ENCODE assay signal across 9 cellular contexts in the genomic region with DNA sequence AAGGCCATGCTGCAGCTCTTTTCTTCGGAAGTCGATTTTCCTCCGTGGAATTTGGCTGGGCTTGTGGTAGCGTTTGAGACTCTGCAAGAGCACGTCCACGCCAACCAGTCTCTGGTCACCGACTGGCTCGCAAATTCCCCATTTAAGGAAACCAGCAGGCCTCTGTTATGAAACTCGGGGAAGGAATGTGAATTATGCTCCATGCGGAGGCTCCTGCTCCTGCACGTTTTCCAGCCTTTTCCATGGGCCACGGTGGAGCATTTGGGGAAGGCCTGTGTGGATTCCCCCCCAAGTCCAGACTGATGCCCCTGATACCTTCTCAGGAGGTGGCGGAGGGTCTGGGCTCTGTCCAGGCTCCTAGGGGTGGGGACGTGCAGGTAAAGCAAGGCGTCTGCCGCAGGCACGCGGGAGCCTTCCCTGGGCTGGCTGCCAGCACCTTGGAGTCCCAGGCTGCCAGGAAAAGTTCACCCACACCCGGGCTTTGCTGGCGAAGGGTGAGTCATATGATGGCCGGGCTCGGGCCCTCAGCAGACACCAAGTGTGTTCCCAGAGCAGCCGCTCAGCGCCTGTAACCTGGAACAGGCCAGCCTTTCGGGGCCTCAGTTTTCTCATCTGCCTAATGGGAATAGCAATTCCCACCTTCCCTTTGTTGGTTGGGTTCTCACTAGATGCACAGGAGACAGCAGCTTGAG. TPM values are rescaled to one million over a fixed set of nuclear protein-coding genes. Genes with fewer than 3 reads are reported as not detected.
DNase-seq lines count a peak whose midpoint lies in the region; ATAC-seq and TF ChIP-seq lines count a peak whose summit lies in the region.
"Had no signal": no experiment of that assay in that cellular context is flagged by ENCODE, and none has a peak within 500 bp of the region (broad histone marks: within the 10 kb centered on the region; RNA-seq: fewer than 3 reads in every experiment).

No MANE protein-coding gene starts in this region.

- H2AFZ ChIP-seq in OCI-LY7 (ENCODE audit: low read length) = no peak overlapping the region
- H2AFZ ChIP-seq: neural progenitor cell had no signal

- H3K4me1 ChIP-seq in SJSA1 (replicated peaks) = peaks cover 29% of the 10 kb centered on the region
- H3K4me1 ChIP-seq in gastroesophageal sphincter = peaks cover 7 to 91% (median 47%) of the 10 kb centered on the region in 3 donors
- H3K4me1 ChIP-seq in prostate gland (replicated peaks) = peaks cover 9% of the 10 kb centered on the region
- no peaks in the 10 kb centered on the region for H3K4me1 ChIP-seq in OCI-LY7 (ENCODE audit: insufficient read depth, low read length, poor library complexity, severe bottlenecking)

- TF ChIP-seq EP300 in gastroesophageal sphincter (IDR thresholded peaks at IDR 0.05) = no peak

- no peaks in the 10 kb centered on the region for H3K27me3 Mint-ChIP-seq in stimulated activated naive B cell treated with anti-CD40 and anti-IgM and Interleukin-4, amounts not matched to agents 10 μg/mL and 1 μg/mL and 100 μg/mL, for 72 hours

- no peak overlapping the region for H3K4me3 ChIP-seq in SJSA1
- H3K4me3 ChIP-seq in gastroesophageal sphincter = peak overlapping the region in 1 of 2 donors; percentile 9
- no peak overlapping the region for H3K4me3 ChIP-seq in prostate gland
- H3K4me3 ChIP-seq in OCI-LY7 (ENCODE audit: low read depth, low read length, poor library complexity, severe bottlenecking) = no peak overlapping the region
- H3K4me3 ChIP-seq: neural progenitor cell had no signal

- TF ChIP-seq POLR2A in gastroesophageal sphincter (IDR thresholded peaks at IDR 0.05) (no peak), prostate gland (IDR thresholded peaks at IDR 0.05) (no peak)

- no peak overlapping the region for H3K4me2 ChIP-seq in OCI-LY7 (ENCODE audit: low read length)
- H3K4me2 ChIP-seq: neural progenitor cell had no signal

- DNase-seq in SJSA1 (ENCODE audit: low read depth in 1 of 2, low spot score in 2 of 2) (peak; percentile 98 to 99), prostate gland (ENCODE audit: low spot score) (peak; percentile 91), OCI-LY7 (ENCODE audit: low spot score) (no peak), DMS153 (lab: John Stamatoyannopoulos, UW) (no peak)
- no peak for DNase-seq in stimulated activated naive B cell treated with anti-CD40 and anti-IgM and Interleukin-4, amounts not matched to agents 10 μg/mL and 1 μg/mL and 100 μg/mL, for 72 hours

- POLR2A ChIA-PET in OCI-LY7 (lab: Charles Lee) = no interaction called here

- no peaks in the 10 kb centered on the region for H3K9me3 Mint-ChIP-seq in stimulated activated naive B cell treated with anti-CD40 and anti-IgM and Interleukin-4, amounts not matched to agents 10 μg/mL and 1 μg/mL and 100 μg/mL, for 72 hours

- H3K27ac ChIP-seq in C4-2B (peak overlapping the region; percentile 77), SJSA1 (peak overlapping the region; percentile 59), gastroesophageal sphincter (peak overlapping the region; percentile 92 to 97 (median 94)), prostate gland (peak overlapping the region; percentile 74 to 83), OCI-LY7 (ENCODE audit: low read depth, low read length, poor library complexity, severe bottlenecking) (no peak overlapping the region)
- H3K27ac ChIP-seq: neural progenitor cell had no signal

- ATAC-seq in gastroesophageal sphincter = peak; percentile 90
- ATAC-seq in stimulated activated naive B cell treated with anti-CD40 and anti-IgM and Interleukin-4, amounts not matched to agents 10 μg/mL and 1 μg/mL and 100 μg/mL, for 72 hours (replicated peaks) = no peak
- no peak for ATAC-seq in HG02938 (IDR thresholded peaks at IDR 0.05; ENCODE audit: unreplicated experiment)

- no peak overlapping the region for H3K27ac Mint-ChIP-seq in stimulated activated naive B cell treated with anti-CD40 and anti-IgM and Interleukin-4, amounts not matched to agents 10 μg/mL and 1 μg/mL and 100 μg/mL, for 72 hours
- H3K27ac Mint-ChIP-seq: neural progenitor cell had no signal

- no peaks in the 10 kb centered on the region for H3K9me2 ChIP-seq in OCI-LY7 (ENCODE audit: insufficient read depth, low read length)

- no peaks in the 10 kb centered on the region for H3K9me3 ChIP-seq in SJSA1 (replicated peaks)
- H3K9me3 ChIP-seq in gastroesophageal sphincter = no peaks in the 10 kb centered on the region
- H3K9me3 ChIP-seq in prostate gland = no peaks in the 10 kb centered on the region
- no peaks in the 10 kb centered on the region for H3K9me3 ChIP-seq in OCI-LY7 (ENCODE audit: low read length)

- intact Hi-C loops in prostate gland (cut with DNase I) = no loop called here
- intact Hi-C loops in OCI-LY7 (cut with micrococcal nuclease; ENCODE audit: unreplicated experiment) = no loop called here

- H3K36me3 Mint-ChIP-seq in stimulated activated naive B cell treated with anti-CD40 and anti-IgM and Interleukin-4, amounts not matched to agents 10 μg/mL and 1 μg/mL and 100 μg/mL, for 72 hours = peaks cover 0 to 2% of the 10 kb centered on the region in 2 donors

- TF ChIP-seq CTCF in C4-2B (conservative IDR thresholded peaks at IDR 0.05) = no peak
- TF ChIP-seq CTCF in gastroesophageal sphincter (IDR thresholded peaks at IDR 0.05) = peak in 2 of 4 experiments; percentile 18 to 19
- no peak for TF ChIP-seq CTCF in prostate gland (IDR thresholded peaks at IDR 0.05)
- TF ChIP-seq CTCF in OCI-LY7 (conservative IDR thresholded peaks at IDR 0.05; ENCODE audit: low read length) = no peak

- H4K20me1 ChIP-seq in OCI-LY7 (ENCODE audit: insufficient read depth, low read length) = no peaks in the 10 kb centered on the region

- H3K27me3 ChIP-seq in SJSA1 (replicated peaks) (no peaks in the 10 kb centered on the region), gastroesophageal sphincter (no peaks in the 10 kb centered on the region), prostate gland (replicated peaks; ENCODE audit: insufficient read depth) (no peaks in the 10 kb centered on the region)
- H3K27me3 ChIP-seq: neural progenitor cell had no signal

- CTCF ChIA-PET in OCI-LY7 (lab: Charles Lee; ENCODE audit: unreplicated experiment) = no interaction called here

- H3K79me2 ChIP-seq in OCI-LY7 (ENCODE audit: insufficient read depth, low read depth, low read length) = no peaks in the 10 kb centered on the region

- no peak overlapping the region for H3K4me3 Mint-ChIP-seq in stimulated activated naive B cell treated with anti-CD40 and anti-IgM and Interleukin-4, amounts not matched to agents 10 μg/mL and 1 μg/mL and 100 μg/mL, for 72 hours
- H3K4me3 Mint-ChIP-seq: neural progenitor cell had no signal

- peaks cover 0 to 2% of the 10 kb centered on the region in 2 donors for H3K4me1 Mint-ChIP-seq in stimulated activated naive B cell treated with anti-CD40 and anti-IgM and Interleukin-4, amounts not matched to agents 10 μg/mL and 1 μg/mL and 100 μg/mL, for 72 hours

- H3K36me3 ChIP-seq in SJSA1 (peaks cover 24% of the 10 kb centered on the region), gastroesophageal sphincter (peaks cover 0 to 18% of the 10 kb centered on the region in 2 donors), prostate gland (no peaks in the 10 kb centered on the region), OCI-LY7 (ENCODE audit: insufficient read depth, low read length) (no peaks in the 10 kb centered on the region)
- H3K36me3 ChIP-seq: neural progenitor cell had no signal

- BruUV-seq in OCI-LY7 (replicated peaks; lab: Mats Ljungman, UMichigan) = no TSS peak

- WGBS in gastroesophageal sphincter (ENCODE audit: low coverage in 1 of 2), 2 donors = 23 to 63% methylated on average over 10 of the region's 25 CpGs
- WGBS in prostate gland = 20% methylated on average over 25 of the region's 25 CpGs

RNA-seq across cellular contexts. Expression of a gene that starts 41.9 kb away (rescaled TPM):
- 25.8 and 32.2 TPM in 2 replicates for total RNA-seq in SJSA1 (2014; rRNA removed; shearing (Covaris generic))
- total RNA-seq in gastroesophageal sphincter = 10 to 100 TPM; 32.6 to 68.9 (median 42.5) TPM
- 10 to 100 TPM; 48.3 to 57.1 TPM for total RNA-seq in prostate gland
- total RNA-seq in OCI-LY7 (2014; rRNA removed; shearing (Covaris generic)) = 0.59 and 0.60 TPM in 2 replicates
- total RNA-seq in OCI-LY7 (2022) = 0.26 TPM in 1 of 2 replicates, not detected in the other

Comparison
In these comparisons a context has a peak if more than half of its experiments do, and no peak if none do; other contexts are left out.
1. DNase-seq: peak in SJSA1 (2 of 2) and prostate gland (single experiment); none in OCI-LY7 (single experiment), stimulated activated naive B cell treated with anti-CD40 and anti-IgM and Interleukin-4, amounts not matched to agents 10 μg/mL and 1 μg/mL and 100 μg/mL, for 72 hours (single experiment) and DMS153 (single experiment).
2. RNA of a gene that starts 41.9 kb away (total RNA-seq): 48.3 to 57.1 TPM in prostate gland, 32.6 to 68.9 TPM in gastroesophageal sphincter and 25.8 to 32.2 TPM in SJSA1; 0.26 to 0.60 TPM in OCI-LY7; every median in the first group is over 10 times any median in the second.